In genomic region chr5:56814361-56814962, GRCh38 we compare ENCODE assay signal across 8 cellular contexts. TPM values are rescaled to one million over a fixed set of nuclear protein-coding genes. Genes with fewer than 3 reads are reported as not detected.
DNase-seq lines count a peak whose midpoint lies in the region; ATAC-seq and TF ChIP-seq lines count a peak whose summit lies in the region.

No MANE protein-coding gene starts in this region.

- peak overlapping the region; percentile 72 to 82 for H3K27ac Mint-ChIP-seq in activated naive CD4-positive, alpha-beta T cell treated with anti-CD3 and anti-CD28 coated beads, Interleukin-2, amount 50 U/mL, for 72 hours

- peaks cover 6 to 16% of the 10 kb centered on the region in 2 donors for H3K36me3 Mint-ChIP-seq in activated naive CD4-positive, alpha-beta T cell treated with anti-CD3 and anti-CD28 coated beads, Interleukin-2, amount 50 U/mL, for 72 hours

- no peaks in the 10 kb centered on the region for H3F3A ChIP-seq in OCI-LY1 (ENCODE audit: insufficient read depth, low read length)

- H3K9me2 ChIP-seq in OCI-LY1 (ENCODE audit: low read depth, low read length) = no peaks in the 10 kb centered on the region

- intact Hi-C loops in left cardiac atrium (cut with DNase I) (loop anchor here in 1 of 2 donors (10.0 kb wide), 2 partner anchors 230 to 350 kb away; no protein-coding TSS in a partner anchor), psoas muscle (cut with DNase I) (loop anchor here in 1 of 2 donors (10.0 kb wide), 1 partner anchor 330 kb away; no protein-coding TSS in a partner anchor)

- H3K27ac ChIP-seq in OCI-LY1 (ENCODE audit: low read depth, low read length, poor library complexity, severe bottlenecking) = peak overlapping the region; percentile 84
- peak overlapping the region; percentile 90 for H3K27ac ChIP-seq in psoas muscle

- H3K27me3 ChIP-seq in OCI-LY1 (ENCODE audit: insufficient read depth, low read length) = no peaks in the 10 kb centered on the region
- no peaks in the 10 kb centered on the region for H3K27me3 ChIP-seq in psoas muscle (ENCODE audit: insufficient read depth in 3 of 3, low read length in 2 of 3)

- WGBS in psoas muscle, 3 donors = 6 to 10% (median 6%) methylated on average over 30 to 31 of the region's 31 CpGs

- H3K4me1 ChIP-seq in OCI-LY1 (ENCODE audit: insufficient read depth, low read length, severe bottlenecking) (peaks cover 56% of the 10 kb centered on the region), psoas muscle (peaks cover 19% of the 10 kb centered on the region)

- ATAC-seq in activated naive CD4-positive, alpha-beta T cell treated with anti-CD3 and anti-CD28 coated beads, Interleukin-2, amount 50 U/mL, for 72 hours = peak; percentile 15 to 44
- ATAC-seq in left cardiac atrium = peak; percentile 3 to 6
- ATAC-seq in psoas muscle = no peak

- H4K20me1 ChIP-seq in OCI-LY1 (ENCODE audit: insufficient read depth, low read length) = no peaks in the 10 kb centered on the region

- no peak for DNase-seq in GM12864 (ENCODE audit: low read depth)
- peak; percentile 47 to 68 for DNase-seq in activated naive CD4-positive, alpha-beta T cell treated with anti-CD3 and anti-CD28 coated beads, Interleukin-2, amount 50 U/mL, for 72 hours (ENCODE audit: low spot score in 2 of 2)
- DNase-seq in left cardiac atrium = peak; percentile 59
- peak; percentile 21 to 52 for DNase-seq in psoas muscle
- DNase-seq in NCI-H446 (lab: John Stamatoyannopoulos, UW) = no peak
- no peak for DNase-seq in GM19240 (ENCODE audit: insufficient read length, low spot score)
- DNase-seq in GDM1 (lab: John Stamatoyannopoulos, UW) = no peak

- no peak overlapping the region for H2AFZ ChIP-seq in OCI-LY1 (ENCODE audit: low read length)

- H3K4me3 ChIP-seq in GM12864 (ENCODE audit: low read depth, low read length) (peak overlapping the region; percentile 92), OCI-LY1 (ENCODE audit: low read depth, low read length, poor library complexity, severe bottlenecking) (peak overlapping the region; percentile 91), psoas muscle (peak overlapping the region; percentile 75)

- H3K36me3 ChIP-seq in OCI-LY1 (ENCODE audit: insufficient read depth, low read length) (no peaks in the 10 kb centered on the region), psoas muscle (ENCODE audit: insufficient read depth in 1 of 2, low read depth in 1 of 2) (no peaks in the 10 kb centered on the region)

- peak overlapping the region; percentile 88 for H3K9ac ChIP-seq in OCI-LY1 (ENCODE audit: low read length)

- no peaks in the 10 kb centered on the region for H3K9me3 Mint-ChIP-seq in activated naive CD4-positive, alpha-beta T cell treated with anti-CD3 and anti-CD28 coated beads, Interleukin-2, amount 50 U/mL, for 72 hours

- peak; percentile 17 for TF ChIP-seq CTCF in GM12864 (IDR thresholded peaks at IDR 0.05; ENCODE audit: low read depth, low read length, missing control alignments)
- no peak for TF ChIP-seq CTCF in OCI-LY1 (IDR thresholded peaks at IDR 0.05; ENCODE audit: low read length)
- TF ChIP-seq CTCF in psoas muscle (IDR thresholded peaks at IDR 0.05) = no peak

- H3K9me3 ChIP-seq in OCI-LY1 (ENCODE audit: low read length) (no peaks in the 10 kb centered on the region), psoas muscle (no peaks in the 10 kb centered on the region)

- peak overlapping the region; percentile 91 for H3K4me2 ChIP-seq in OCI-LY1 (ENCODE audit: low read length)

- peaks cover 36% of the 10 kb centered on the region for H3K79me2 ChIP-seq in OCI-LY1 (ENCODE audit: insufficient read depth, low read length)

RNA-seq across cellular contexts. Expression of gene MAP3K1, which starts 0.9 kb away (rescaled TPM):
- total RNA-seq in activated naive CD4-positive, alpha-beta T cell treated with anti-CD3 and anti-CD28 coated beads, Interleukin-2, amount 50 U/mL, for 72 hours = 10 to 100 TPM; 17.6 to 21.3 TPM
- total RNA-seq in left cardiac atrium = 1 to 10 TPM; 8.4 to 8.5 TPM
- total RNA-seq in psoas muscle = 1 to 10 TPM; 3.0 to 5.2 (median 4.2) TPM
- polyA plus RNA-seq in psoas muscle = 1 to 10 TPM in 2 of 3 donors, under 1 TPM in 1; 0.97 to 1.5 (median 1.5) TPM

Comparison
In these comparisons a context has a peak if more than half of its experiments do, and no peak if none do; other contexts are left out.
1. DNase-seq: peak in activated naive CD4-positive, alpha-beta T cell treated with anti-CD3 and anti-CD28 coated beads, Interleukin-2, amount 50 U/mL, for 72 hours (2 of 2), left cardiac atrium (single experiment) and psoas muscle (2 of 2); none in GM12864 (single experiment), NCI-H446 (0 of 2), GM19240 (single experiment) and GDM1 (single experiment).
2. ATAC-seq: peak in activated naive CD4-positive, alpha-beta T cell treated with anti-CD3 and anti-CD28 coated beads, Interleukin-2, amount 50 U/mL, for 72 hours (2 of 2) and left cardiac atrium (2 of 2); none in psoas muscle (0 of 4).
3. Peak in every context shown above with its lines, with median percentiles within 50 percentile points of each other: H3K4me3 ChIP-seq.